17 cellular contexts compared by ENCODE assay signal in genomic region chr3:64084640-64085039, GRCh38.
DNase-seq lines count a peak whose midpoint lies in the region; ATAC-seq, FAIRE-seq and TF ChIP-seq lines count a peak whose summit lies in the region.
"Had no signal": no experiment of that assay in that cellular context is flagged by ENCODE, and none has a peak within 500 bp of the region (broad histone marks: within the 10 kb centered on the region; RNA-seq: fewer than 3 reads in every experiment).

No MANE protein-coding gene starts in this region.

- H3K9me3 Mint-ChIP-seq in astrocyte (ENCODE audit: unreplicated experiment), result peaks cover 5% of the 10 kb centered on the region

- CTCF ChIA-PET in HEK293T (lab: Yijun Ruan, JAX), result no interaction called here

- H3K4me1 ChIP-seq in astrocyte (ENCODE audit: insufficient read depth, low read length), result peaks cover 17% of the 10 kb centered on the region

- H3K4me3 ChIP-seq in AG10803 (ENCODE audit: low read length) (no peak overlapping the region), astrocyte (ENCODE audit: insufficient read depth, low read depth, low read length) (no peak overlapping the region)

- no peak for ATAC-seq in GM18868 (IDR thresholded peaks at IDR 0.05; ENCODE audit: unreplicated experiment)
- ATAC-seq in GM18498 (IDR thresholded peaks at IDR 0.05; ENCODE audit: unreplicated experiment), result no peak
- ATAC-seq: left colon; naive thymus-derived CD8-positive, alpha-beta T cell; Panc1 had no signal

- H3K27me3 ChIP-seq in astrocyte (ENCODE audit: insufficient read depth, low read length), result no peaks in the 10 kb centered on the region

- H3K36me3 ChIP-seq in astrocyte (ENCODE audit: insufficient read depth, low read length), result no peaks in the 10 kb centered on the region

- FAIRE-seq in astrocyte (lab: Jason Lieb, UNC), result peak; percentile 83
- FAIRE-seq: colon, TTC549 had no signal

- H3K27ac Mint-ChIP-seq in astrocyte (ENCODE audit: unreplicated experiment), result peak overlapping the region; percentile 89
- H3K27ac Mint-ChIP-seq: CD14-positive monocyte; naive thymus-derived CD8-positive, alpha-beta T cell had no signal

- TF ChIP-seq CTCF in AG10803 (conservative IDR thresholded peaks at IDR 0.05; ENCODE audit: low read length) (no peak), astrocyte (IDR thresholded peaks at IDR 0.05; ENCODE audit: insufficient read depth, low read depth, low read length) (no peak)

- no peaks in the 10 kb centered on the region for H3K36me3 Mint-ChIP-seq in astrocyte (ENCODE audit: low read depth, unreplicated experiment)
- H3K36me3 Mint-ChIP-seq: CD14-positive monocyte; naive thymus-derived CD8-positive, alpha-beta T cell had no signal

- POLR2A ChIA-PET in HEK293T (lab: Yijun Ruan, JAX), result no interaction called here

- H3K27me3 Mint-ChIP-seq in astrocyte (ENCODE audit: low read depth, unreplicated experiment), result no peaks in the 10 kb centered on the region

- no peaks in the 10 kb centered on the region for H3K79me2 ChIP-seq in astrocyte (ENCODE audit: insufficient read depth, low read length)

- peaks cover 23% of the 10 kb centered on the region for H3K4me1 Mint-ChIP-seq in astrocyte (ENCODE audit: low read depth, unreplicated experiment)

- DNase-seq in AG10803 (ENCODE audit: low read depth) (peak; percentile 50), HS-5 (ENCODE audit: low read depth) (peak; percentile 88), astrocyte (ENCODE audit: low read depth) (peak; percentile 85), islet precursor cell (peak; percentile 91), HEK293T (ENCODE audit: extremely low spot score) (no peak), NCI-H748 treated with DMSO at 0.1 percent for 48 hours (lab: John Stamatoyannopoulos, UW) (no peak)
- DNase-seq: activated CD8-positive, alpha-beta memory T cell treated with anti-CD3 and anti-CD28 coated beads for 24 hours; activated naive CD4-positive, alpha-beta T cell treated with anti-CD3 and anti-CD28 coated beads, Interleukin-2, amount 50 U/mL, for 16 hours; left colon; naive thymus-derived CD8-positive, alpha-beta T cell; NCI-H1105 treated with DMSO at 0.1 percent for 48 hours had no signal

- H3K4me2 ChIP-seq in astrocyte (ENCODE audit: low read length), result peak overlapping the region; percentile 17

- no peaks in the 10 kb centered on the region for H3K9me3 ChIP-seq in astrocyte (ENCODE audit: insufficient read depth, low read depth, low read length)

- no peaks in the 10 kb centered on the region for H4K20me1 ChIP-seq in astrocyte (ENCODE audit: insufficient read depth, low read length)

- H3K9ac ChIP-seq in astrocyte (ENCODE audit: low read length), result peak overlapping the region; percentile 7

- peak overlapping the region; percentile 73 for H3K27ac ChIP-seq in astrocyte (ENCODE audit: low read depth, low read length)

- no peak overlapping the region for H3K4me3 Mint-ChIP-seq in astrocyte (ENCODE audit: unreplicated experiment)
- H3K4me3 Mint-ChIP-seq: CD14-positive monocyte; naive thymus-derived CD8-positive, alpha-beta T cell had no signal

- no peak overlapping the region for H2AFZ ChIP-seq in astrocyte (ENCODE audit: low read depth, low read length)

TF ChIP-seq in HEK293T, 16 proteins besides CTCF, POLR2A, EP300 and RAD21:
- TF ChIP-seq CTBP1 (IDR thresholded peaks at IDR 0.05; ENCODE audit: borderline replicate concordance) (no peak), ELF4 (IDR thresholded peaks at IDR 0.05) (no peak)

Comparison
In these comparisons a context has a peak if more than half of its experiments do, and no peak if none do; other contexts are left out.
1. DNase-seq: peak in AG10803 (single experiment), HS-5 (single experiment), astrocyte (single experiment) and islet precursor cell (single experiment); none in HEK293T (single experiment) and NCI-H748 treated with DMSO at 0.1 percent for 48 hours (single experiment).